ENCODE assay signal across 13 cellular contexts in genomic region chr22:25024895-25025294, GRCh38.
"Had no signal": no experiment of that assay in that cellular context is flagged by ENCODE, and none has a peak within 500 bp of the region (broad histone marks: within the 10 kb centered on the region; RNA-seq: fewer than 3 reads in every experiment).

No MANE protein-coding gene starts in this region.

- FAIRE-seq: pancreas had no signal

- H3K36me3 ChIP-seq: neural progenitor cell had no signal

- DNase-seq: activated CD8-positive, alpha-beta T cell treated with anti-CD3 and anti-CD28 coated beads, Interleukin-2, amount 10 ng/mL, durations not matched to agents 7 days and 5 days; activated naive CD4-positive, alpha-beta T cell treated with Interleukin-2 at 50 U/mL for 16 hours; cerebellar nuclear complex; mesendoderm; pancreas; stimulated activated naive B cell treated with anti-CD40 and anti-IgM and Interleukin-4, amounts not matched to agents 10 μg/mL and 1 μg/mL and 100 μg/mL, for 72 hours; T-cell had no signal

- H3K36me3 Mint-ChIP-seq: neural progenitor cell; stimulated activated naive B cell treated with anti-CD40 and anti-IgM and Interleukin-4, amounts not matched to agents 10 μg/mL and 1 μg/mL and 100 μg/mL, for 72 hours; T-cell had no signal

- H3K27ac ChIP-seq: neural progenitor cell, pancreas, VCaP had no signal

- H3K4me3 ChIP-seq: dorsolateral prefrontal cortex, esophagus muscularis mucosa, neural progenitor cell, pancreas, smooth muscle cell had no signal

- H2AFZ ChIP-seq: neural progenitor cell had no signal

- H3K27me3 ChIP-seq: dorsolateral prefrontal cortex, esophagus muscularis mucosa, neural progenitor cell, pancreas had no signal

- H3K9me3 ChIP-seq: esophagus muscularis mucosa, pancreas had no signal

- H3K4me2 ChIP-seq: neural progenitor cell had no signal

- H3K9ac ChIP-seq: neural progenitor cell had no signal

- H3K4me1 ChIP-seq: neural progenitor cell had no signal

- H3K4me3 Mint-ChIP-seq: activated CD8-positive, alpha-beta T cell treated with anti-CD3 and anti-CD28 coated beads, Interleukin-2, amount 10 ng/mL, durations not matched to agents 7 days and 5 days; neural progenitor cell; stimulated activated naive B cell treated with anti-CD40 and anti-IgM and Interleukin-4, amounts not matched to agents 10 μg/mL and 1 μg/mL and 100 μg/mL, for 72 hours; T-cell had no signal

- H3K27ac Mint-ChIP-seq: activated CD8-positive, alpha-beta T cell treated with anti-CD3 and anti-CD28 coated beads, Interleukin-2, amount 10 ng/mL, durations not matched to agents 7 days and 5 days; stimulated activated naive B cell treated with anti-CD40 and anti-IgM and Interleukin-4, amounts not matched to agents 10 μg/mL and 1 μg/mL and 100 μg/mL, for 72 hours; T-cell had no signal

- H3K4me1 Mint-ChIP-seq: stimulated activated naive B cell treated with anti-CD40 and anti-IgM and Interleukin-4, amounts not matched to agents 10 μg/mL and 1 μg/mL and 100 μg/mL, for 72 hours had no signal

- H3K9me3 Mint-ChIP-seq: neural progenitor cell; stimulated activated naive B cell treated with anti-CD40 and anti-IgM and Interleukin-4, amounts not matched to agents 10 μg/mL and 1 μg/mL and 100 μg/mL, for 72 hours; T-cell had no signal

- ATAC-seq: activated CD8-positive, alpha-beta T cell treated with anti-CD3 and anti-CD28 coated beads, Interleukin-2, amount 10 ng/mL, durations not matched to agents 7 days and 5 days; left lobe of liver; pancreas; stimulated activated naive B cell treated with anti-CD40 and anti-IgM and Interleukin-4, amounts not matched to agents 10 μg/mL and 1 μg/mL and 100 μg/mL, for 72 hours; T-cell had no signal
